ENCODE assay signal across 3 cellular contexts in genomic region chr11:106288988-106289387, GRCh38.
TF ChIP-seq lines count a peak whose summit lies in the region.

No MANE protein-coding gene starts in this region.

TF ChIP-seq in SK-N-SH treated with all-trans-retinoic acid at 6 μM for 48 hours, 23 proteins besides CTCF, POLR2A, EP300 and RAD21 (continued from another document):
- TF ChIP-seq, protein P1, sequence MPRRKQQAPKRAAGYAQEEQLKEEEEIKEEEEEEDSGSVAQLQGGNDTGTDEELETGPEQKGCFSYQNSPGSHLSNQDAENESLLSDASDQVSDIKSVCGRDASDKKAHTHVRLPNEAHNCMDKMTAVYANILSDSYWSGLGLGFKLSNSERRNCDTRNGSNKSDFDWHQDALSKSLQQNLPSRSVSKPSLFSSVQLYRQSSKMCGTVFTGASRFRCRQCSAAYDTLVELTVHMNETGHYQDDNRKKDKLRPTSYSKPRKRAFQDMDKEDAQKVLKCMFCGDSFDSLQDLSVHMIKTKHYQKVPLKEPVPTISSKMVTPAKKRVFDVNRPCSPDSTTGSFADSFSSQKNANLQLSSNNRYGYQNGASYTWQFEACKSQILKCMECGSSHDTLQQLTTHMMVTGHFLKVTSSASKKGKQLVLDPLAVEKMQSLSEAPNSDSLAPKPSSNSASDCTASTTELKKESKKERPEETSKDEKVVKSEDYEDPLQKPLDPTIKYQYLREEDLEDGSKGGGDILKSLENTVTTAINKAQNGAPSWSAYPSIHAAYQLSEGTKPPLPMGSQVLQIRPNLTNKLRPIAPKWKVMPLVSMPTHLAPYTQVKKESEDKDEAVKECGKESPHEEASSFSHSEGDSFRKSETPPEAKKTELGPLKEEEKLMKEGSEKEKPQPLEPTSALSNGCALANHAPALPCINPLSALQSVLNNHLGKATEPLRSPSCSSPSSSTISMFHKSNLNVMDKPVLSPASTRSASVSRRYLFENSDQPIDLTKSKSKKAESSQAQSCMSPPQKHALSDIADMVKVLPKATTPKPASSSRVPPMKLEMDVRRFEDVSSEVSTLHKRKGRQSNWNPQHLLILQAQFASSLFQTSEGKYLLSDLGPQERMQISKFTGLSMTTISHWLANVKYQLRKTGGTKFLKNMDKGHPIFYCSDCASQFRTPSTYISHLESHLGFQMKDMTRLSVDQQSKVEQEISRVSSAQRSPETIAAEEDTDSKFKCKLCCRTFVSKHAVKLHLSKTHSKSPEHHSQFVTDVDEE (CRISPR knock-in tag; IDR thresholded peaks at IDR 0.05), result no peak
- no peak for TF ChIP-seq ZC3H10 (CRISPR knock-in tag; IDR thresholded peaks at IDR 0.05)
TF ChIP-seq in SK-N-SH treated with all-trans-retinoic acid at 6 μM for 48 hours: peak in this region for 0.

TF ChIP-seq in SK-N-SH, 30 proteins besides CTCF, POLR2A, EP300 and RAD21 (continued from another document):
- TF ChIP-seq, protein P2, sequence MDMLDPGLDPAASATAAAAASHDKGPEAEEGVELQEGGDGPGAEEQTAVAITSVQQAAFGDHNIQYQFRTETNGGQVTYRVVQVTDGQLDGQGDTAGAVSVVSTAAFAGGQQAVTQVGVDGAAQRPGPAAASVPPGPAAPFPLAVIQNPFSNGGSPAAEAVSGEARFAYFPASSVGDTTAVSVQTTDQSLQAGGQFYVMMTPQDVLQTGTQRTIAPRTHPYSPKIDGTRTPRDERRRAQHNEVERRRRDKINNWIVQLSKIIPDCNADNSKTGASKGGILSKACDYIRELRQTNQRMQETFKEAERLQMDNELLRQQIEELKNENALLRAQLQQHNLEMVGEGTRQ (IDR thresholded peaks at IDR 0.05; ENCODE audit: borderline replicate concordance, low read depth, low read length), result no peak
- TF ChIP-seq EZH2phosphoT487 (IDR thresholded peaks at IDR 0.05; ENCODE audit: borderline replicate concordance, low read depth) (no peak), FOSL2 (IDR thresholded peaks at IDR 0.05; ENCODE audit: borderline replicate concordance, low read depth) (no peak), RCOR1 (IDR thresholded peaks at IDR 0.05; ENCODE audit: low read length) (no peak), SIN3A (IDR thresholded peaks at IDR 0.05; ENCODE audit: borderline replicate concordance, low read depth, low read length) (no peak)
TF ChIP-seq in SK-N-SH: peak in this region for 0.

TF ChIP-seq in WTC11, 78 proteins besides CTCF, POLR2A, EP300 and RAD21 (continued from another document):
- TF ChIP-seq ZNF425 (CRISPR knock-in tag; conservative IDR thresholded peaks at IDR 0.05) (no peak), ATF6 (CRISPR knock-in tag; IDR thresholded peaks at IDR 0.05) (no peak), MYBL2 (CRISPR knock-in tag; IDR thresholded peaks at IDR 0.05) (no peak), CDX4 (CRISPR knock-in tag; IDR thresholded peaks at IDR 0.05; ENCODE audit: borderline replicate concordance) (no peak), ZNF121 (CRISPR knock-in tag; IDR thresholded peaks at IDR 0.05) (no peak)
